10 cellular contexts compared by ENCODE assay signal in genomic region chr4:99078931-99079624, GRCh38.
"Had no signal": no experiment of that assay in that cellular context is flagged by ENCODE, and none has a peak within 500 bp of the region (broad histone marks: within the 10 kb centered on the region; RNA-seq: fewer than 3 reads in every experiment).

No MANE protein-coding gene starts in this region.

- H3K9me3 Mint-ChIP-seq: stimulated activated naive CD8-positive, alpha-beta T cell treated with anti-CD3 and anti-CD28 coated beads, Interleukin-15, Interleukin-2, amounts not matched to agents 100 ng/mL and 50 ng/mL, for 24 hours had no signal

- H3K9me3 ChIP-seq: esophagus squamous epithelium had no signal

- H3K4me3 ChIP-seq: esophagus squamous epithelium had no signal

- H3K4me3 Mint-ChIP-seq: stimulated activated naive CD8-positive, alpha-beta T cell treated with anti-CD3 and anti-CD28 coated beads, Interleukin-15, Interleukin-2, amounts not matched to agents 100 ng/mL and 50 ng/mL, for 24 hours had no signal

- H3K27me3 Mint-ChIP-seq: stimulated activated naive CD8-positive, alpha-beta T cell treated with anti-CD3 and anti-CD28 coated beads, Interleukin-15, Interleukin-2, amounts not matched to agents 100 ng/mL and 50 ng/mL, for 24 hours had no signal

- H3K27me3 ChIP-seq: esophagus squamous epithelium had no signal

- H3K27ac Mint-ChIP-seq: stimulated activated naive CD8-positive, alpha-beta T cell treated with anti-CD3 and anti-CD28 coated beads, Interleukin-15, Interleukin-2, amounts not matched to agents 100 ng/mL and 50 ng/mL, for 24 hours had no signal

- DNase-seq: activated CD4-positive, alpha-beta T cell treated with anti-CD3 and anti-CD28 coated beads for 4 hours; activated gamma-delta T cell treated with Interleukin-2 at 50 U/mL for 16 hours; activated T-cell treated with anti-CD3 and anti-CD28 coated beads, Interleukin-2, amount 50 U/mL, for 1 hour; aorta; esophagus squamous epithelium; foreskin fibroblast; glutamatergic neuron; mesenchymal stem cell; stimulated activated CD4-positive, alpha-beta T cell treated with anti-CD3 and anti-CD28 coated beads, Interleukin-4, amount 100 ng/mL, for 24 hours had no signal

- H3K27ac ChIP-seq: esophagus squamous epithelium had no signal
